Comparison of ENCODE assay signal across 28 cellular contexts in genomic region chr2:119469131-119469530, GRCh38. TPM values are rescaled to one million over a fixed set of nuclear protein-coding genes. Genes with fewer than 3 reads are reported as not detected.
"Had no signal": no experiment of that assay in that cellular context is flagged by ENCODE, and none has a peak within 500 bp of the region (broad histone marks: within the 10 kb centered on the region; RNA-seq: fewer than 3 reads in every experiment).

No MANE protein-coding gene starts in this region.

- H3K27me3 ChIP-seq: cardiac muscle cell had no signal

- DNase-seq: activated CD4-positive, alpha-beta memory T cell treated with anti-CD3 and anti-CD28 coated beads, Interleukin-2, amount 10 ng/mL, durations not matched to agents 7 days and 5 days; activated CD4-positive, alpha-beta T cell treated with anti-CD3 and anti-CD28 coated beads for 1 hour; activated CD4-positive, alpha-beta T cell treated with anti-CD3 and anti-CD28 coated beads for 48 hours; activated CD4-positive, CD25-positive, alpha-beta regulatory T cell; activated CD8-positive, alpha-beta memory T cell treated with anti-CD3 and anti-CD28 coated beads for 24 hours; activated CD8-positive, alpha-beta memory T cell treated with anti-CD3 and anti-CD28 coated beads, Interleukin-2, amount 10 ng/mL, durations not matched to agents 7 days and 5 days; activated CD8-positive, alpha-beta memory T cell treated with anti-CD3 and anti-CD28 coated beads, Interleukin-2, amount 50 U/mL, for 48 hours; activated effector memory CD4-positive, alpha-beta T cell treated with Interleukin-2 at 50 U/mL for 16 hours; activated naive CD4-positive, alpha-beta T cell treated with anti-CD3 and anti-CD28 coated beads, Interleukin-2, amount 10 ng/mL, durations not matched to agents 7 days and 5 days; activated naive CD8-positive, alpha-beta T cell treated with anti-CD3 and anti-CD28 coated beads, Interleukin-2, amount 50 U/mL, for 24 hours; activated T-cell treated with anti-CD3 and anti-CD28 coated beads, Interleukin-2, amount 50 U/mL, for 48 hours; Karpas-422; KBM-7; NCI-H1105; NCI-H1930; NCI-H2081 treated with DMSO at 0.1 percent for 48 hours; NCI-H446 treated with DMSO at 0.1 percent for 48 hours; NCI-H524; NK-92 treated with Interleukin-12 subunit alpha and Interleukin-12 subunit beta, amount 100 ng/mL, for 24 hours; Right ventricle myocardium superior; SW 1271; T-helper 1 cell; T-helper 2 cell; T1000; WERI-Rb-1 had no signal

- H3K27ac ChIP-seq: cardiac muscle cell, WERI-Rb-1 had no signal

- H3K36me3 ChIP-seq: cardiac muscle cell, WERI-Rb-1 had no signal

- ATAC-seq: activated CD8-positive, alpha-beta memory T cell treated with anti-CD3 and anti-CD28 coated beads, Interleukin-2, amount 10 ng/mL, durations not matched to agents 7 days and 5 days; activated naive CD8-positive, alpha-beta T cell treated with anti-CD3 and anti-CD28 coated beads, Interleukin-2, amount 50 U/mL, for 24 hours had no signal

- H3K4me3 ChIP-seq: cardiac muscle cell had no signal

RNA-seq across cellular contexts. Expression of gene TMEM37, which starts 37.5 kb away (rescaled TPM):
- total RNA-seq: activated CD4-positive, alpha-beta memory T cell treated with anti-CD3 and anti-CD28 coated beads, Interleukin-2, amount 10 ng/mL, durations not matched to agents 7 days and 5 days; activated CD8-positive, alpha-beta memory T cell treated with anti-CD3 and anti-CD28 coated beads, Interleukin-2, amount 10 ng/mL, durations not matched to agents 7 days and 5 days; MCF 10A had no signal

RNA-seq across cellular contexts. Expression of gene SCTR, which starts 55.2 kb away (rescaled TPM):
- total RNA-seq: activated CD4-positive, alpha-beta memory T cell treated with anti-CD3 and anti-CD28 coated beads, Interleukin-2, amount 10 ng/mL, durations not matched to agents 7 days and 5 days; activated CD8-positive, alpha-beta memory T cell treated with anti-CD3 and anti-CD28 coated beads, Interleukin-2, amount 10 ng/mL, durations not matched to agents 7 days and 5 days; aorta; MCF 10A had no signal
- polyA plus RNA-seq: cardiac muscle cell had no signal
